Comparison of ENCODE assay signal across 8 cellular contexts in the genomic region with DNA sequence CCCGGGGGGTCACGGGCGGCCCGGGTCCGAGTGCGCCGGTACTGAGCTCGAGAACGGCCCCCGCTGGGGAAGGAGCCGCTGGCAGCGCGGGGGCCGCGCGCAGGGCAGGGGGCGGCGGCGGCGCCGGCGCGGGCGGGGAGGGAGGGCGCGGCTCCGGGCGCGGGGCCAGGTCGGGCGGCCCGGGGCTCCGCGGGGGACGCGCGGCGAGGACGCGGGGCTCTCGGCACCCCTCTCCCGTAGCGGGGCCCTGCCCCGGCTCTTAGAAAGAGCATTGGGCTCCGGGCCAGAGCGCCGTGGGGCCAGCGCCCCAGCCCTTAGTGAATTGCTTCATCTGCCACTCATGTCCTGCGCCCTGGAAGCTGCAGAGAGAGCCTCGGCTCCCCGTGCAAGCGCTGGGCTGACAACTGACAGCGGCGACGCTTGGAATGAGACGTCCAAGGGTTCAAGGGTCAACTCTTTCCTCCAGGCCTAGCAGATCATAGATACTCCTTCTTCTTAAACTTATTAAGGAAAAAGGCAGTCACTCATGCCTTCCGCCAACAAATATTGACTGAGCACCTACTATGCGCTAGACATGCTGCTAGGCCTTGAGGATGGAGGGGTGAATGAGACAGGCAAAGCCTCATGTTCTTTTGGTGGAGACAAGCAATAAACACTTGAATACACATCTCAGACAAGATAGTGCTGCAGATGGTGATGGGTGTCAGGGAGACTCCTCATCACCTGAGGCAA.
A peak's percentile ranks its signal among the peaks of the same experiment; 100 is the strongest.
DNase-seq lines count a peak whose midpoint lies in the region; ATAC-seq and TF ChIP-seq lines count a peak whose summit lies in the region.

No MANE protein-coding gene starts in this region.

- H3K9me3 ChIP-seq in mucosa of rectum (ENCODE audit: control insufficient read depth in 2 of 2, low read length in 2 of 2) = no peaks in the 10 kb centered on the region
- no peaks in the 10 kb centered on the region for H3K9me3 ChIP-seq in vagina

- no peaks in the 10 kb centered on the region for H3K9me3 Mint-ChIP-seq in stimulated activated naive CD8-positive, alpha-beta T cell treated with anti-CD3 and anti-CD28 coated beads, Interleukin-15, Interleukin-2, amounts not matched to agents 100 ng/mL and 50 ng/mL, for 24 hours

- H3K9ac ChIP-seq in mucosa of rectum (ENCODE audit: low read depth in 1 of 2, low read length in 2 of 2) = peak overlapping the region; percentile 27 to 42

- intact Hi-C loops in vagina (cut with DNase I) = no loop called here

- H3K27ac ChIP-seq in mucosa of rectum (ENCODE audit: low read depth in 2 of 2, low read length in 2 of 2) = peak overlapping the region; percentile 80 to 83
- H3K27ac ChIP-seq in vagina = peak overlapping the region; percentile 89

- H3K27me3 Mint-ChIP-seq in stimulated activated naive CD8-positive, alpha-beta T cell treated with anti-CD3 and anti-CD28 coated beads, Interleukin-15, Interleukin-2, amounts not matched to agents 100 ng/mL and 50 ng/mL, for 24 hours = peaks cover 42% of the 10 kb centered on the region

- in situ Hi-C loops in GM13976 (cut with MboI; ENCODE audit: low sequenced_read_pairs, unreplicated experiment) = loop anchor here (10.0 kb wide), 1 partner anchor 238 kb away; no protein-coding TSS in a partner anchor

- peak overlapping the region; percentile 50 to 61 for H3K4me3 ChIP-seq in mucosa of rectum (ENCODE audit: low read length in 2 of 2)
- peak overlapping the region; percentile 36 to 57 for H3K4me3 ChIP-seq in vagina

- H3K4me1 Mint-ChIP-seq in stimulated activated naive CD8-positive, alpha-beta T cell treated with anti-CD3 and anti-CD28 coated beads, Interleukin-15, Interleukin-2, amounts not matched to agents 100 ng/mL and 50 ng/mL, for 24 hours (ENCODE audit: low read depth) = peaks cover 4% of the 10 kb centered on the region

- H3K36me3 ChIP-seq in mucosa of rectum (ENCODE audit: control insufficient read depth in 2 of 2, insufficient read depth in 2 of 2, low read length in 2 of 2) (no peaks in the 10 kb centered on the region), vagina (no peaks in the 10 kb centered on the region)

- TF ChIP-seq CTCF in vagina (IDR thresholded peaks at IDR 0.05) (peak in 1 of 3 experiments; percentile 9), GM13976 (IDR thresholded peaks at IDR 0.05; ENCODE audit: borderline replicate concordance, control extremely low read depth, extremely low read depth, insufficient read depth, missing control alignments) (no peak)

- H3K27me3 ChIP-seq in mucosa of rectum (ENCODE audit: control insufficient read depth in 2 of 2, insufficient read depth in 2 of 2, low read length in 2 of 2) (peaks cover 0 to 2% of the 10 kb centered on the region in 2 donors), vagina (no peaks in the 10 kb centered on the region)

- no peak for DNase-seq in stimulated activated naive CD8-positive, alpha-beta T cell treated with anti-CD3 and anti-CD28 coated beads, Interleukin-15, Interleukin-2, amounts not matched to agents 100 U/mL and 50 U/mL, for 24 hours
- peak; percentile 30 for DNase-seq in SK-N-DZ (ENCODE audit: low spot score)
- peak; percentile 82 for DNase-seq in fibroblast of gingiva (ENCODE audit: low read depth)
- no peak for DNase-seq in vagina (ENCODE audit: extremely low spot score in 2 of 2)
- no peak for DNase-seq in NCI-H2029 (lab: John Stamatoyannopoulos, UW)
- no peak for DNase-seq in GM13976 (ENCODE audit: low spot score)

- peaks cover 13 to 16% of the 10 kb centered on the region in 2 donors for H3K4me1 ChIP-seq in mucosa of rectum (ENCODE audit: control insufficient read depth in 2 of 2, insufficient read depth in 2 of 2, low read length in 2 of 2)
- peaks cover 42% of the 10 kb centered on the region for H3K4me1 ChIP-seq in vagina

- H3K27ac Mint-ChIP-seq in stimulated activated naive CD8-positive, alpha-beta T cell treated with anti-CD3 and anti-CD28 coated beads, Interleukin-15, Interleukin-2, amounts not matched to agents 100 ng/mL and 50 ng/mL, for 24 hours = no peak overlapping the region

- H3K4me3 Mint-ChIP-seq in stimulated activated naive CD8-positive, alpha-beta T cell treated with anti-CD3 and anti-CD28 coated beads, Interleukin-15, Interleukin-2, amounts not matched to agents 100 ng/mL and 50 ng/mL, for 24 hours = peak overlapping the region; percentile 60

- H3K36me3 Mint-ChIP-seq in stimulated activated naive CD8-positive, alpha-beta T cell treated with anti-CD3 and anti-CD28 coated beads, Interleukin-15, Interleukin-2, amounts not matched to agents 100 ng/mL and 50 ng/mL, for 24 hours (ENCODE audit: low read depth) = no peaks in the 10 kb centered on the region

- no peak for TF ChIP-seq POLR2A in vagina (IDR thresholded peaks at IDR 0.05)

- no peak for ATAC-seq in stimulated activated naive CD8-positive, alpha-beta T cell treated with anti-CD3 and anti-CD28 coated beads, Interleukin-15, Interleukin-2, amounts not matched to agents 100 U/mL and 50 U/mL, for 24 hours

Comparison
In these comparisons a context has a peak if more than half of its experiments do, and no peak if none do; other contexts are left out.
1. DNase-seq: peak in SK-N-DZ (single experiment) and fibroblast of gingiva (single experiment); none in stimulated activated naive CD8-positive, alpha-beta T cell treated with anti-CD3 and anti-CD28 coated beads, Interleukin-15, Interleukin-2, amounts not matched to agents 100 U/mL and 50 U/mL, for 24 hours (single experiment), vagina (0 of 2), NCI-H2029 (single experiment) and GM13976 (single experiment).